Comparison of ENCODE assay signal across 1 cellular context in the genomic region with DNA sequence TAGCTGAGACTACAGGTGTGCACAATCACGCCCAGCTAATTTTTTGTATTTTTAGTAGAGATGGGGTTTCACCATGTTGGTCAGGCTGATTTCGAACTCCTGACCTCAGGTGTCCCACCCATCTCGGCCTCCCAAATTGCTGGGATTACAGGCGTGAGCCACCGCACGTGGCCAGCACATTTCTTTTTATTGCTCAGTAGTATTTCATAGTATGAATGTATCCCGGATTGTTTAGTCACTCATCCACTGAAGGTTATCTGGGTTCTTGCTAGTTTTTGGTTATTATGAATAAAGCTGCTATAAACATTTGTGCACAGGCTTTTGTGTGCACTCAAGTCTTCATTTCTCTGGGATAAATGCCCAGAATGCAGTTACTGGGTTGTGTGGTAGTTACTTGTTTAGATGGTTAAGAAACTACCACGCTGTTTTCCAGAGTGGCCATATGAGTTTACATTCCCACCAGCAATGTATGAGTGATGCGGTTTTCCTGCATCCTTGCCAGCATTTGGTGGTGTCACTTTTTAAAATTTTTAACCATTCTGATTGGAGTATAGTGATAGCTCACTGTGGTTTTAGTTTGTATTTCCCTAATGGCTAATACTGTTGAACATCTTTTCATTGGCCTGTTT.
TF ChIP-seq lines count a peak whose summit lies in the region.

No MANE protein-coding gene starts in this region.

TF ChIP-seq in GM23338, 12 proteins besides CTCF, POLR2A, EP300 and RAD21 (continued from another document):
- TF ChIP-seq ZNF462 (CRISPR knock-in tag; IDR thresholded peaks at IDR 0.05) (no peak), POLR2AphosphoS5 (IDR thresholded peaks at IDR 0.05; ENCODE audit: low read depth) (no peak), EZH2 (IDR thresholded peaks at IDR 0.05; ENCODE audit: low read depth, unreplicated experiment) (no peak), NANOG (IDR thresholded peaks at IDR 0.05; ENCODE audit: borderline replicate concordance) (no peak), CREB1 (CRISPR knock-in tag; IDR thresholded peaks at IDR 0.05; ENCODE audit: low read depth) (no peak), ZNF114 (CRISPR knock-in tag; IDR thresholded peaks at IDR 0.05) (no peak)
- TF ChIP-seq, protein P1, sequence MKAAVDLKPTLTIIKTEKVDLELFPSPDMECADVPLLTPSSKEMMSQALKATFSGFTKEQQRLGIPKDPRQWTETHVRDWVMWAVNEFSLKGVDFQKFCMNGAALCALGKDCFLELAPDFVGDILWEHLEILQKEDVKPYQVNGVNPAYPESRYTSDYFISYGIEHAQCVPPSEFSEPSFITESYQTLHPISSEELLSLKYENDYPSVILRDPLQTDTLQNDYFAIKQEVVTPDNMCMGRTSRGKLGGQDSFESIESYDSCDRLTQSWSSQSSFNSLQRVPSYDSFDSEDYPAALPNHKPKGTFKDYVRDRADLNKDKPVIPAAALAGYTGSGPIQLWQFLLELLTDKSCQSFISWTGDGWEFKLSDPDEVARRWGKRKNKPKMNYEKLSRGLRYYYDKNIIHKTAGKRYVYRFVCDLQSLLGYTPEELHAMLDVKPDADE (IDR thresholded peaks at IDR 0.05): no peak
TF ChIP-seq in GM23338: peak in this region for 0.
